In genomic region chr20:48824830-48825550, GRCh38 we compare ENCODE assay signal across 8 cellular contexts. TPM values are rescaled to one million over a fixed set of nuclear protein-coding genes. Genes with fewer than 3 reads are reported as not detected.
DNase-seq lines count a peak whose midpoint lies in the region; ATAC-seq and TF ChIP-seq lines count a peak whose summit lies in the region.

No MANE protein-coding gene starts in this region.

- H3K9me2 ChIP-seq in GM23248 (ENCODE audit: insufficient read depth): no peaks in the 10 kb centered on the region

- H3K79me2 ChIP-seq in GM23248 (ENCODE audit: insufficient read depth): no peaks in the 10 kb centered on the region

- POLR2A ChIA-PET in A673 (lab: Charles Lee; ENCODE audit: low non-redundant PET): interaction anchor here (0.7 kb wide), 1 partner anchor 25 kb away, joined by 4 read pairs; no protein-coding TSS in a partner anchor

- no peak for TF ChIP-seq CTCF in A673 (conservative IDR thresholded peaks at IDR 0.05; ENCODE audit: low read depth, low read length)

- H3K9me3 Mint-ChIP-seq in activated naive CD8-positive, alpha-beta T cell treated with anti-CD3 and anti-CD28 coated beads, Interleukin-2, amount 50 U/mL, for 24 hours: no peaks in the 10 kb centered on the region

- peak overlapping the region; percentile 53 for H3K4me2 ChIP-seq in GM23248 (ENCODE audit: unreplicated experiment)

- intact Hi-C loops in A673 (cut with micrococcal nuclease; ENCODE audit: unreplicated experiment): loop anchor here (5.0 to 10.0 kb wide), 2 partner anchors 143 to 170 kb away; no protein-coding TSS in a partner anchor

- H3K27ac ChIP-seq in A673 (ENCODE audit: low read depth, low read length, poor library complexity, severe bottlenecking) (peak overlapping the region; percentile 96), GM23248 (no peak overlapping the region), mucosa of rectum (ENCODE audit: low read depth in 2 of 2, low read length in 2 of 2) (no peak overlapping the region)

- WGBS in GM23248 (ENCODE audit: low coverage in 1 of 2, low lambda C conversion rate in 2 of 2, missing lambda C conversion rate in 2 of 2), 2 experiments: 45 to 49% methylated on average over 12 of the region's 12 CpGs

- peaks cover 17% of the 10 kb centered on the region for H3F3A ChIP-seq in GM23248 (ENCODE audit: insufficient read depth)

- H3K36me3 ChIP-seq in A673 (ENCODE audit: insufficient read depth, low read length, poor library complexity, severe bottlenecking) (peaks cover 45% of the 10 kb centered on the region), GM23248 (ENCODE audit: low read depth) (no peaks in the 10 kb centered on the region), mucosa of rectum (ENCODE audit: control insufficient read depth in 2 of 2, insufficient read depth in 2 of 2, low read length in 2 of 2) (no peaks in the 10 kb centered on the region)

- no peaks in the 10 kb centered on the region for H3K9me3 ChIP-seq in A673 (ENCODE audit: low read depth, low read length, poor library complexity, severe bottlenecking)
- no peaks in the 10 kb centered on the region for H3K9me3 ChIP-seq in GM23248 (ENCODE audit: low read depth)
- H3K9me3 ChIP-seq in mucosa of rectum (ENCODE audit: control insufficient read depth in 2 of 2, low read length in 2 of 2): no peaks in the 10 kb centered on the region

- no peaks in the 10 kb centered on the region for H3K27me3 Mint-ChIP-seq in activated naive CD8-positive, alpha-beta T cell treated with anti-CD3 and anti-CD28 coated beads, Interleukin-2, amount 50 U/mL, for 24 hours

- in situ Hi-C loops in GM23248 (cut with MboI): no loop called here

- no TSS peak for BruUV-seq in A673 (replicated peaks; lab: Mats Ljungman, UMichigan)

- H2AFZ ChIP-seq in GM23248: no peak overlapping the region

- H3K4me1 Mint-ChIP-seq in activated naive CD8-positive, alpha-beta T cell treated with anti-CD3 and anti-CD28 coated beads, Interleukin-2, amount 50 U/mL, for 24 hours: peaks cover 70% of the 10 kb centered on the region

- H3K9ac ChIP-seq in GM23248 (no peak overlapping the region), mucosa of rectum (ENCODE audit: low read depth in 1 of 2, low read length in 2 of 2) (no peak overlapping the region)

- H3K27me3 ChIP-seq in A673 (replicated peaks; ENCODE audit: insufficient read depth, low read depth, low read length, poor library complexity) (no peaks in the 10 kb centered on the region), GM23248 (replicated peaks; ENCODE audit: insufficient read depth) (peaks cover 20% of the 10 kb centered on the region; the same call in 1 of the 2 replicates), mucosa of rectum (ENCODE audit: control insufficient read depth in 2 of 2, insufficient read depth in 2 of 2, low read length in 2 of 2) (peaks cover 2 to 16% of the 10 kb centered on the region in 2 donors)

- CTCF ChIA-PET in A673 (lab: Charles Lee): interaction anchor here (0.6 kb wide), 1 partner anchor 93 kb away, joined by 3 read pairs; no protein-coding TSS in a partner anchor

- no peak for ATAC-seq in activated naive CD8-positive, alpha-beta T cell treated with anti-CD3 and anti-CD28 coated beads, Interleukin-2, amount 50 U/mL, for 24 hours

- DNase-seq in A673 (ENCODE audit: low spot score): peak; percentile 39
- DNase-seq in GM23248: no peak
- no peak for DNase-seq in activated naive CD8-positive, alpha-beta T cell treated with anti-CD3 and anti-CD28 coated beads, Interleukin-2, amount 50 U/mL, for 24 hours
- DNase-seq in NCI-H510A (lab: John Stamatoyannopoulos, UW): no peak
- no peak for DNase-seq in NCI-H1436 (lab: John Stamatoyannopoulos, UW)
- DNase-seq in DMS53 (lab: John Stamatoyannopoulos, UW): no peak
- no peak for DNase-seq in MV-4-11 (lab: John Stamatoyannopoulos, UW)

- peak overlapping the region; percentile 95 for H3K4me3 ChIP-seq in A673 (ENCODE audit: low read depth, low read length, poor library complexity, severe bottlenecking)
- H3K4me3 ChIP-seq in GM23248: no peak overlapping the region
- peak overlapping the region; percentile 11 to 54 for H3K4me3 ChIP-seq in mucosa of rectum (ENCODE audit: low read length in 2 of 2)

- peak overlapping the region; percentile 98 for H3K27ac Mint-ChIP-seq in activated naive CD8-positive, alpha-beta T cell treated with anti-CD3 and anti-CD28 coated beads, Interleukin-2, amount 50 U/mL, for 24 hours

- H3K4me1 ChIP-seq in A673 (ENCODE audit: insufficient read depth, low read length, poor library complexity, severe bottlenecking) (peaks cover 59% of the 10 kb centered on the region), GM23248 (ENCODE audit: insufficient read depth) (peaks cover 17% of the 10 kb centered on the region), mucosa of rectum (ENCODE audit: control insufficient read depth in 2 of 2, insufficient read depth in 2 of 2, low read length in 2 of 2) (peaks cover 10 to 24% of the 10 kb centered on the region in 2 donors)

- H3K4me3 Mint-ChIP-seq in activated naive CD8-positive, alpha-beta T cell treated with anti-CD3 and anti-CD28 coated beads, Interleukin-2, amount 50 U/mL, for 24 hours: peak overlapping the region; percentile 94

- peaks cover 15% of the 10 kb centered on the region for H3K36me3 Mint-ChIP-seq in activated naive CD8-positive, alpha-beta T cell treated with anti-CD3 and anti-CD28 coated beads, Interleukin-2, amount 50 U/mL, for 24 hours (ENCODE audit: low read depth)

- H4K20me1 ChIP-seq in GM23248 (ENCODE audit: insufficient read depth): no peaks in the 10 kb centered on the region

RNA-seq across cellular contexts. Expression of gene PREX1, which starts 2.8 kb away (rescaled TPM):
- total RNA-seq in A673 (2021): 145 and 174 TPM in 2 replicates
- total RNA-seq in GM23248 (2014; rRNA removed; shearing (Covaris generic)): 0.63 and 0.65 TPM in 2 replicates
- polyA plus RNA-seq in GM23248 (2016; fragmentation: Nextera tagmentation; extraction: Ambion mirVana): 0.13 and 0.18 TPM in 2 replicates

Comparison
In these comparisons a context has a peak if more than half of its experiments do, and no peak if none do; other contexts are left out.
1. RNA of gene PREX1, which starts 2.8 kb away (total RNA-seq): 145 to 174 TPM in A673; 0.63 to 0.65 TPM in GM23248; every median in the first group is over 10 times any median in the second.